ENCODE assay signal across 1 cellular context in genomic region chr14:96888158-96888557, GRCh38.
TF ChIP-seq lines count a peak whose summit lies in the region.

No MANE protein-coding gene starts in this region.

TF ChIP-seq in GM23338, 12 proteins besides CTCF, POLR2A, EP300 and RAD21 (continued from another document):
- TF ChIP-seq REST (IDR thresholded peaks at IDR 0.05; ENCODE audit: unreplicated experiment) (no peak), EZH2phosphoT487 (IDR thresholded peaks at IDR 0.05; ENCODE audit: unreplicated experiment) (no peak)
TF ChIP-seq in GM23338: peak in this region for 0.
